Comparison of ENCODE assay signal across 24 cellular contexts in genomic region chr1:172244865-172245264, GRCh38.
"Had no signal": no experiment of that assay in that cellular context is flagged by ENCODE, and none has a peak within 500 bp of the region (broad histone marks: within the 10 kb centered on the region; RNA-seq: fewer than 3 reads in every experiment).

No MANE protein-coding gene starts in this region.

- ATAC-seq: left colon; naive thymus-derived CD8-positive, alpha-beta T cell; right lobe of liver had no signal

- H3K9ac ChIP-seq: neural progenitor cell, parathyroid adenoma had no signal

- H3K27me3 ChIP-seq: neural progenitor cell, neutrophil, right atrium auricular region, right lobe of liver, suprapubic skin, tibial artery, uterus had no signal

- H3K4me1 ChIP-seq: parathyroid adenoma, right lobe of liver, suprapubic skin, uterus had no signal

- H3K36me3 ChIP-seq: neural progenitor cell, neutrophil, right atrium auricular region, right lobe of liver, suprapubic skin, thoracic aorta, tibial artery, uterus had no signal

- H3K79me2 ChIP-seq: parathyroid adenoma had no signal

- H2AFZ ChIP-seq: neural progenitor cell, parathyroid adenoma had no signal

- H3K4me2 ChIP-seq: neural progenitor cell, smooth muscle cell had no signal

- H3K27ac ChIP-seq: left ventricle myocardium inferior, neural progenitor cell, neutrophil, parathyroid adenoma, right atrium auricular region, right lobe of liver, suprapubic skin, thoracic aorta, tibial artery, uterus had no signal

- DNase-seq: hypothalamus; immature natural killer cell; kidney; left colon; left ventricle myocardium inferior; mammary epithelial cell; mesenchymal stem cell; naive thymus-derived CD8-positive, alpha-beta T cell; nephron progenitor cell; occipital lobe; right lobe of liver; stimulated activated CD4-positive, alpha-beta T cell treated with anti-CD3 and anti-CD28 coated beads, Interleukin-1b, Interleukin-23, amount 100 ng/mL, for 48 hours; stimulated activated CD4-positive, alpha-beta T cell treated with anti-CD3 and anti-CD28 coated beads, Interleukin-4, amount 100 ng/mL, for 1 hour; stimulated activated naive CD4-positive, alpha-beta T cell; tibial artery; trophoblast cell; uterus had no signal

- H3K4me3 ChIP-seq: left ventricle myocardium inferior, neural progenitor cell, right atrium auricular region, right lobe of liver, smooth muscle cell, suprapubic skin, thoracic aorta, tibial artery, uterus had no signal

- H3K9me3 ChIP-seq: left ventricle myocardium inferior, neutrophil, right atrium auricular region, right lobe of liver, suprapubic skin, thoracic aorta, tibial artery, uterus had no signal
